ENCODE assay signal across 29 cellular contexts in genomic region chr7:556427-556826, GRCh38.
"Had no signal": no experiment of that assay in that cellular context is flagged by ENCODE, and none has a peak within 500 bp of the region (broad histone marks: within the 10 kb centered on the region; RNA-seq: fewer than 3 reads in every experiment).

No MANE protein-coding gene starts in this region.

- H3K9ac ChIP-seq: neural progenitor cell, parathyroid adenoma had no signal

- H3K27me3 Mint-ChIP-seq: naive B cell; stimulated activated naive B cell treated with anti-CD40 and anti-IgM and Interleukin-4, amounts not matched to agents 10 μg/mL and 1 μg/mL and 100 μg/mL, for 72 hours had no signal

- H3K36me3 Mint-ChIP-seq: naive B cell, natural killer cell, neural progenitor cell had no signal

- H3K27ac Mint-ChIP-seq: naive B cell; natural killer cell; nephron progenitor cell; neural progenitor cell; stimulated activated naive B cell treated with anti-CD40 and anti-IgM and Interleukin-4, amounts not matched to agents 10 μg/mL and 1 μg/mL and 100 μg/mL, for 72 hours had no signal

- H3K27me3 ChIP-seq: heart right ventricle, hepatocyte, left lung, neural progenitor cell, right atrium auricular region, testis, thyroid gland, upper lobe of left lung had no signal

- H3K9me3 ChIP-seq: left lung, lower lobe of right lung, psoas muscle, right atrium auricular region, stomach, testis, thyroid gland, transverse colon, upper lobe of left lung had no signal

- H3K9me3 Mint-ChIP-seq: natural killer cell; nephron progenitor cell; neural progenitor cell; stimulated activated naive B cell treated with anti-CD40 and anti-IgM and Interleukin-4, amounts not matched to agents 10 μg/mL and 1 μg/mL and 100 μg/mL, for 72 hours had no signal

- H3K4me3 Mint-ChIP-seq: natural killer cell; nephron progenitor cell; neural progenitor cell; stimulated activated naive B cell treated with anti-CD40 and anti-IgM and Interleukin-4, amounts not matched to agents 10 μg/mL and 1 μg/mL and 100 μg/mL, for 72 hours had no signal

- H3K27ac ChIP-seq: hepatocyte, left lung, lower lobe of right lung, neural progenitor cell, parathyroid adenoma, psoas muscle, skin epidermis, stomach, thyroid gland, transverse colon, upper lobe of left lung had no signal

- H3K4me1 Mint-ChIP-seq: naive B cell; natural killer cell; stimulated activated naive B cell treated with anti-CD40 and anti-IgM and Interleukin-4, amounts not matched to agents 10 μg/mL and 1 μg/mL and 100 μg/mL, for 72 hours had no signal

- H3K4me1 ChIP-seq: left lung, lower lobe of right lung, neural progenitor cell, parathyroid adenoma, psoas muscle, thyroid gland, transverse colon had no signal

- H3K36me3 ChIP-seq: heart right ventricle, left lung, lower lobe of right lung, neural progenitor cell, right atrium auricular region, stomach, thyroid gland, transverse colon, upper lobe of left lung had no signal

- H3K4me3 ChIP-seq: heart right ventricle, hepatocyte, left lung, lower lobe of right lung, neural progenitor cell, psoas muscle, right atrium auricular region, skin epidermis, stomach, testis, thyroid gland, transverse colon, upper lobe of left lung had no signal

- H2AFZ ChIP-seq: hepatocyte, neural progenitor cell, parathyroid adenoma had no signal

- DNase-seq: heart right ventricle; islet precursor cell; kidney glomerular epithelial cell; left colon; lower lobe of right lung; mammary epithelial cell; mesenchymal stem cell; naive B cell; natural killer cell; nephron progenitor cell; psoas muscle; stimulated activated CD4-positive, alpha-beta T cell treated with anti-CD3 and anti-CD28 coated beads, Interleukin-12 subunit alpha, Interleukin-12 subunit beta, amount 100 ng/mL, for 4 hours; stimulated activated CD4-positive, alpha-beta T cell treated with anti-CD3 and anti-CD28 coated beads, Interleukin-15, amount 100 ng/mL, for 24 hours; stimulated activated CD4-positive, alpha-beta T cell treated with anti-CD3 and anti-CD28 coated beads, Interleukin-2, amount 100 ng/mL, for 24 hours; stimulated activated CD4-positive, alpha-beta T cell treated with anti-CD3 and anti-CD28 coated beads, Interleukin-4, amount 100 ng/mL, for 1 hour; stimulated activated naive B cell treated with anti-CD40 and anti-IgM and Interleukin-4, amounts not matched to agents 10 μg/mL and 1 μg/mL and 100 μg/mL, for 72 hours; stimulated activated naive CD8-positive, alpha-beta T cell treated with anti-CD3 and anti-CD28 coated beads, Interleukin-15, Interleukin-2, amounts not matched to agents 100 U/mL and 50 U/mL, for 24 hours; stomach; testis; thyroid gland; transverse colon had no signal

- H3K4me2 ChIP-seq: hepatocyte, neural progenitor cell had no signal

- ATAC-seq: heart right ventricle; left colon; left lung; lower lobe of right lung; natural killer cell; psoas muscle; sciatic nerve; stimulated activated naive B cell treated with anti-CD40 and anti-IgM and Interleukin-4, amounts not matched to agents 10 μg/mL and 1 μg/mL and 100 μg/mL, for 72 hours; stimulated activated naive CD8-positive, alpha-beta T cell treated with anti-CD3 and anti-CD28 coated beads, Interleukin-15, Interleukin-2, amounts not matched to agents 100 U/mL and 50 U/mL, for 24 hours had no signal
